26 cellular contexts compared by ENCODE assay signal in genomic region chr2:172765664-172766063, GRCh38.
"Had no signal": no experiment of that assay in that cellular context is flagged by ENCODE, and none has a peak within 500 bp of the region (broad histone marks: within the 10 kb centered on the region; RNA-seq: fewer than 3 reads in every experiment).

No MANE protein-coding gene starts in this region.

- H3K27me3 Mint-ChIP-seq: type B pancreatic cell had no signal

- H3K4me3 Mint-ChIP-seq: immature natural killer cell; naive thymus-derived CD8-positive, alpha-beta T cell; nephron; neural crest cell; stimulated activated naive CD8-positive, alpha-beta T cell treated with anti-CD3 and anti-CD28 coated beads, Interleukin-15, Interleukin-2, amounts not matched to agents 100 ng/mL and 50 ng/mL, for 24 hours; type B pancreatic cell had no signal

- H3K4me1 Mint-ChIP-seq: immature natural killer cell; naive thymus-derived CD8-positive, alpha-beta T cell; nephron; neural crest cell had no signal

- DNase-seq: hypothalamus; immature natural killer cell; kidney; left colon; left lung; lower lobe of right lung; mammary epithelial cell; mesenchymal stem cell; naive thymus-derived CD8-positive, alpha-beta T cell; nucleus accumbens; pancreas; posterior cingulate gyrus; retina; right cardiac atrium; stimulated activated CD4-positive, alpha-beta T cell treated with anti-CD3 and anti-CD28 coated beads, Interleukin-12 subunit alpha, Interleukin-12 subunit beta, amount 100 ng/mL, for 4 hours; stimulated activated CD4-positive, alpha-beta T cell treated with anti-CD3 and anti-CD28 coated beads, Interleukin-15, amount 100 ng/mL, for 24 hours; stimulated activated CD4-positive, alpha-beta T cell treated with anti-CD3 and anti-CD28 coated beads, Interleukin-2, amount 100 ng/mL, for 24 hours; stimulated activated CD4-positive, alpha-beta T cell treated with anti-CD3 and anti-CD28 coated beads, Interleukin-4, amount 100 ng/mL, for 1 hour; substantia nigra; uterus had no signal

- FAIRE-seq: islet of Langerhans, kidney, pancreas had no signal

- ATAC-seq: left colon; left lung; lower lobe of right lung; naive thymus-derived CD8-positive, alpha-beta T cell; pancreas; right cardiac atrium; sciatic nerve had no signal

- H3K27ac Mint-ChIP-seq: immature natural killer cell; naive thymus-derived CD8-positive, alpha-beta T cell; nephron; stimulated activated naive CD8-positive, alpha-beta T cell treated with anti-CD3 and anti-CD28 coated beads, Interleukin-15, Interleukin-2, amounts not matched to agents 100 ng/mL and 50 ng/mL, for 24 hours; type B pancreatic cell had no signal
